ENCODE assay signal across 18 cellular contexts in the genomic region with DNA sequence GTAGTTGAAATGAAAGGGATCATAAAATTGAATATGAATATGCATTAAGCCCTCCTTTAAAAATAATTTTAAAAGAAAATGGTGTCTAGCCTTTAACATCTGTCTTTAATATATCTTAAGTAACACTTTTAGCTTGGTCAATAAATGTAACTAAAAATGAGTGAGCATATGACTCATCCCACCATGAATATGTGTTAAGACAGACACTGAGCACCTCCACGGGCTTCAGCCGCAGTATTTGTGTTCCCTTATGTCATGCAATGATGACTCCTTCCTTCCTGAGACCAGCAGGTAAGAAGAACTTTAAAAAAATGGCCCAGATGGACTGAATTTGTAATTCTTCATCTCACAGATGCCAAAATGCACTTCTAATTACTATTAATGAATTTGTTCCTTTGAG.
A peak's percentile ranks its signal among the peaks of the same experiment; 100 is the strongest.
DNase-seq lines count a peak whose midpoint lies in the region; ATAC-seq, FAIRE-seq and TF ChIP-seq lines count a peak whose summit lies in the region.
"Had no signal": no experiment of that assay in that cellular context is flagged by ENCODE, and none has a peak within 500 bp of the region (broad histone marks: within the 10 kb centered on the region; RNA-seq: fewer than 3 reads in every experiment).

No MANE protein-coding gene starts in this region.

- H3K9me2 ChIP-seq in SK-N-SH (no peaks in the 10 kb centered on the region), MM.1S (replicated peaks; ENCODE audit: insufficient read depth, low read length) (no peaks in the 10 kb centered on the region)

- no peak for FAIRE-seq in HepG2 (lab: Jason Lieb, UNC)
- FAIRE-seq: endometrium, GM12891 had no signal

- H3F3A ChIP-seq in SK-N-SH (replicated peaks; ENCODE audit: insufficient read depth): peaks cover 5% of the 10 kb centered on the region
- H3F3A ChIP-seq in MM.1S (ENCODE audit: insufficient read depth, low read length): no peaks in the 10 kb centered on the region

- TF ChIP-seq EP300 in HepG2 (IDR thresholded peaks at IDR 0.05; ENCODE audit: low read depth in 2 of 2, low read length in 2 of 2) (no peak), HepG2 (CRISPR knock-in tag; IDR thresholded peaks at IDR 0.05; ENCODE audit: borderline replicate concordance) (no peak), SK-N-SH (IDR thresholded peaks at IDR 0.05; ENCODE audit: borderline replicate concordance in 1 of 2, low read depth in 1 of 2, low read length in 1 of 2) (no peak; a peak in 1 of 4 replicates)

- in situ Hi-C loops in HepG2 (cut with HindIII; ENCODE audit: extremely low pct_ligation_motif_present, low pct_unique_long_range_greater_than_20kb): no loop called here

- DNase-seq in HepG2 (ENCODE audit: low spot score): no peak
- no peak for DNase-seq in right lobe of liver
- DNase-seq in SK-N-SH: no peak
- DNase-seq in fibroblast of pulmonary artery (ENCODE audit: low read depth): peak; percentile 25
- no peak for DNase-seq in mesenteric fat pad (ENCODE audit: low spot score)
- DNase-seq in MM.1S: no peak
- DNase-seq: activated CD8-positive, alpha-beta T cell treated with anti-CD3 and anti-CD28 coated beads for 36 hours; activated effector memory CD4-positive, alpha-beta T cell treated with Interleukin-2 at 50 U/mL for 16 hours; caudate nucleus; NCI-H187; NCI-H82; SHP77; substantia nigra had no signal

- no peak for TF ChIP-seq CTCF in HepG2 (CRISPR knock-in tag; IDR thresholded peaks at IDR 0.05)
- no peak for TF ChIP-seq CTCF in right lobe of liver (IDR thresholded peaks at IDR 0.05)
- TF ChIP-seq CTCF in SK-N-SH (IDR thresholded peaks at IDR 0.05): no peak
- no peak for TF ChIP-seq CTCF in fibroblast of pulmonary artery (IDR thresholded peaks at IDR 0.05; ENCODE audit: low read length, missing control alignments)
- no peak for TF ChIP-seq CTCF in MM.1S (IDR thresholded peaks at IDR 0.05; ENCODE audit: low read length)

- H3K4me3 ChIP-seq in HepG2 (replicated peaks in 1 of 3; ENCODE audit: insufficient read depth in 1 of 3, low read depth in 2 of 3, low read length in 3 of 3) (no peak overlapping the region), right lobe of liver (no peak overlapping the region), SK-N-SH (ENCODE audit: low read depth in 2 of 2, low read length in 1 of 2) (no peak overlapping the region), fibroblast of pulmonary artery (replicated peaks; ENCODE audit: low read depth, low read length) (no peak overlapping the region), MM.1S (ENCODE audit: low read length) (no peak overlapping the region)

- POLR2A ChIA-PET in HepG2 (lab: Yijun Ruan, JAX): no interaction called here
- POLR2A ChIA-PET in SK-N-SH (lab: Yijun Ruan, JAX): no interaction called here

- ATAC-seq in HepG2: no peak
- no peak for ATAC-seq in right lobe of liver
- ATAC-seq in GM18909 (IDR thresholded peaks at IDR 0.05; ENCODE audit: poor library complexity, unreplicated experiment): no peak
- ATAC-seq in HG03196 (IDR thresholded peaks at IDR 0.05; ENCODE audit: unreplicated experiment): no peak
- ATAC-seq: activated CD8-positive, alpha-beta T cell treated with anti-CD3 and anti-CD28 coated beads for 36 hours had no signal

- no peak for TF ChIP-seq RAD21 in HepG2 (CRISPR knock-in tag; IDR thresholded peaks at IDR 0.05)
- TF ChIP-seq RAD21 in SK-N-SH (IDR thresholded peaks at IDR 0.05; ENCODE audit: low read length): no peak

- H3K27ac ChIP-seq in HepG2 (ENCODE audit: extremely low read length, insufficient read depth, low read length) (no peak overlapping the region), right lobe of liver (no peak overlapping the region), SK-N-SH (ENCODE audit: low read depth in 2 of 2, low read length in 1 of 2) (peak overlapping the region in 1 of 2 experiments; percentile 1; a peak in 1 of 4 replicates), MM.1S (ENCODE audit: low read length) (no peak overlapping the region)
- H3K27ac ChIP-seq: KMS-11 had no signal

- 83% methylated on average over 2 of the region's 2 CpGs for WGBS in HepG2 (ENCODE audit: low lambda C conversion rate)
- WGBS in right lobe of liver (ENCODE audit: insufficient coverage, low coverage, low lambda C conversion rate, missing lambda C conversion rate): 68% methylated on average over 2 of the region's 2 CpGs
- 24% methylated on average over 2 of the region's 2 CpGs for WGBS in SK-N-SH (ENCODE audit: low lambda C conversion rate)

- no peak overlapping the region for H3K9ac ChIP-seq in HepG2 (ENCODE audit: insufficient read depth, low read depth, low read length)
- no peak overlapping the region for H3K9ac ChIP-seq in SK-N-SH
- no peak overlapping the region for H3K9ac ChIP-seq in MM.1S (ENCODE audit: low read length)
- H3K9ac ChIP-seq: KMS-11 had no signal

- H2AFZ ChIP-seq in HepG2 (ENCODE audit: low read length) (no peak overlapping the region), SK-N-SH (ENCODE audit: low read depth) (0 out of 2 replicates have a peak overlapping the region, but pooled peaks have one; percentile 26), MM.1S (ENCODE audit: low read length) (no peak overlapping the region)

- no peaks in the 10 kb centered on the region for H3K79me2 ChIP-seq in HepG2 (ENCODE audit: insufficient read depth, low read length)
- H3K79me2 ChIP-seq in SK-N-SH (ENCODE audit: insufficient read depth): no peaks in the 10 kb centered on the region
- H3K79me2 ChIP-seq in MM.1S (ENCODE audit: low read length): no peaks in the 10 kb centered on the region

- CTCF ChIA-PET in HepG2 (lab: Yijun Ruan, JAX; ENCODE audit: low intra/inter-chr PET ratio, low total read pairs): no interaction called here
- CTCF ChIA-PET in SK-N-SH (lab: Yijun Ruan, JAX): no interaction called here

- H3K9me3 ChIP-seq in HepG2 (ENCODE audit: low read length): no peaks in the 10 kb centered on the region
- no peaks in the 10 kb centered on the region for H3K9me3 ChIP-seq in right lobe of liver
- H3K9me3 ChIP-seq in SK-N-SH: no peaks in the 10 kb centered on the region
- H3K9me3 ChIP-seq in MM.1S (replicated peaks; ENCODE audit: insufficient read depth, low read length): no peaks in the 10 kb centered on the region

- H3K36me3 ChIP-seq in HepG2 (replicated peaks in 1 of 2; ENCODE audit: control insufficient read depth in 1 of 2, insufficient read depth in 2 of 2, low read length in 2 of 2) (no peaks in the 10 kb centered on the region), right lobe of liver (no peaks in the 10 kb centered on the region), SK-N-SH (replicated peaks in 1 of 2; ENCODE audit: control insufficient read depth in 1 of 2, insufficient read depth in 2 of 2, low read length in 1 of 2) (no peaks in the 10 kb centered on the region), MM.1S (replicated peaks; ENCODE audit: insufficient read depth, low read length) (no peaks in the 10 kb centered on the region)

- no peaks in the 10 kb centered on the region for H4K20me1 ChIP-seq in HepG2 (ENCODE audit: insufficient read depth, low read length)
- no peaks in the 10 kb centered on the region for H4K20me1 ChIP-seq in SK-N-SH (ENCODE audit: insufficient read depth)
- no peaks in the 10 kb centered on the region for H4K20me1 ChIP-seq in MM.1S (ENCODE audit: insufficient read depth, low read length)

- no peaks in the 10 kb centered on the region; a peak in 1 of 5 replicates for H3K27me3 ChIP-seq in HepG2 (ENCODE audit: control insufficient read depth in 1 of 2, insufficient read depth in 2 of 2, low read length in 2 of 2)
- no peaks in the 10 kb centered on the region for H3K27me3 ChIP-seq in right lobe of liver
- no peaks in the 10 kb centered on the region for H3K27me3 ChIP-seq in SK-N-SH (ENCODE audit: insufficient read depth)
- H3K27me3 ChIP-seq in MM.1S (replicated peaks; ENCODE audit: insufficient read depth, low read length): no peaks in the 10 kb centered on the region

- H3K4me2 ChIP-seq in HepG2 (ENCODE audit: low read depth, low read length): no peak overlapping the region
- H3K4me2 ChIP-seq in SK-N-SH: no peak overlapping the region; the same call in 1 of the 2 replicates
- H3K4me2 ChIP-seq in MM.1S (ENCODE audit: low read depth, low read length): no peak overlapping the region
- H3K4me2 ChIP-seq: KMS-11 had no signal

- intact Hi-C loops in HepG2 (cut with micrococcal nuclease; ENCODE audit: unreplicated experiment): no loop called here
- intact Hi-C loops in right lobe of liver (cut with DNase I): no loop called here

- no peak for TF ChIP-seq POLR2A in HepG2 (IDR thresholded peaks at IDR 0.05; ENCODE audit: insufficient read depth in 1 of 2, low read depth in 2 of 2, low read length in 2 of 2)
- no peak for TF ChIP-seq POLR2A in right lobe of liver (IDR thresholded peaks at IDR 0.05)

- H3K4me1 ChIP-seq in HepG2 (ENCODE audit: insufficient read depth, low read length): peaks cover 4% of the 10 kb centered on the region; the same call in 1 of the 2 replicates
- no peaks in the 10 kb centered on the region for H3K4me1 ChIP-seq in right lobe of liver
- peaks cover 0 to 5% of the 10 kb centered on the region in 2 experiments; a peak in 2 of 4 replicates for H3K4me1 ChIP-seq in SK-N-SH (ENCODE audit: control insufficient read depth in 1 of 2, insufficient read depth in 2 of 2, low read depth in 1 of 2, low read length in 1 of 2)
- no peaks in the 10 kb centered on the region for H3K4me1 ChIP-seq in MM.1S (ENCODE audit: low read length)

- BruUV-seq in HepG2 (replicated peaks; lab: Mats Ljungman, UMichigan): no TSS peak

TF ChIP-seq in SK-N-SH, 30 proteins besides CTCF, POLR2A, EP300 and RAD21 (continues in another document):
- TF ChIP-seq FOSL2 (IDR thresholded peaks at IDR 0.05; ENCODE audit: borderline replicate concordance, low read depth): peak; percentile 67
- TF ChIP-seq TCF12 (IDR thresholded peaks at IDR 0.05): peak; percentile 80
- TF ChIP-seq FOXM1 (IDR thresholded peaks at IDR 0.05; ENCODE audit: low read depth): no peak
- TF ChIP-seq JUND (IDR thresholded peaks at IDR 0.05): peak; percentile 47
- no peak for TF ChIP-seq IRF3 (IDR thresholded peaks at IDR 0.05; ENCODE audit: low read depth, low read length)

Comparison
In these comparisons a context has a peak if more than half of its experiments do, and no peak if none do; other contexts are left out.
1. Of the 25 proteins assayed by ChIP-seq in both HepG2 and SK-N-SH: peak only in HepG2: none; only in SK-N-SH: JUND, PBX3 and TCF12; in both: FOSL2; in neither: 21.